Comparison of ENCODE assay signal across 13 cellular contexts in the genomic region with DNA sequence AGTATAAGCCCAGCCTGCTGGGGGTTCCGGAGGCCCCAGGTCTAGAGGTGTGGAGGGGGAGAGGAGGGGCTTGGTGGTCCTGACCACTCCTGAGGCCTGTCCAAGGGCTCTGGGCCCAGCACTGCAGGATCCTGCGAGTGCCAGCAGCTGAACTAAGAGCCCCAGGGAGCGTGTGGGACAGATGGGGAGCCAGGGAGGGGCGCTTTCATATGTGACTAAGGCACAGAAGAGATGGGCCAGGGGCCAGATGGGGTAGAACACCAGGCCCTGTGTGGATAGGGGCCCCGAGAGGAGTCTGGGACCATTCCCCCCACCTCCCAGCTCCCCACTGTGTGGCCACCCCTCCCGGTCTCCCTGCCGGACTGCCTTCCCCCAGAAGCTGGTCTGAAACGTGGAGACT. TPM values are rescaled to one million over a fixed set of nuclear protein-coding genes. Genes with fewer than 3 reads are reported as not detected.
A peak's percentile ranks its signal among the peaks of the same experiment; 100 is the strongest.
DNase-seq lines count a peak whose midpoint lies in the region; ATAC-seq and TF ChIP-seq lines count a peak whose summit lies in the region.
"Had no signal": no experiment of that assay in that cellular context is flagged by ENCODE, and none has a peak within 500 bp of the region (broad histone marks: within the 10 kb centered on the region; RNA-seq: fewer than 3 reads in every experiment).

No MANE protein-coding gene starts in this region.

- H3K4me1 ChIP-seq in left ventricle myocardium inferior: peaks cover 50% of the 10 kb centered on the region
- H3K4me1 ChIP-seq in neuronal stem cell (ENCODE audit: control insufficient read depth in 2 of 2, insufficient read depth in 1 of 2, low read depth in 1 of 2, low read length in 2 of 2): peaks cover 7 to 15% of the 10 kb centered on the region in 2 donors
- peaks cover 0 to 21% of the 10 kb centered on the region in 2 donors for H3K4me1 ChIP-seq in uterus

- no peak overlapping the region for H3K9ac ChIP-seq in neuronal stem cell (ENCODE audit: low read depth, low read length, poor library complexity)

- TF ChIP-seq CTCF in left ventricle myocardium inferior (IDR thresholded peaks at IDR 0.05; ENCODE audit: borderline replicate concordance) (no peak), uterus (IDR thresholded peaks at IDR 0.05) (no peak)

- no peak overlapping the region for H3K23ac ChIP-seq in neuronal stem cell (ENCODE audit: low read depth, low read length, poor library complexity)

- no peaks in the 10 kb centered on the region for H3K79me1 ChIP-seq in neuronal stem cell (ENCODE audit: low read depth, low read length)

- peaks cover 49% of the 10 kb centered on the region for H3K4me1 Mint-ChIP-seq in dendritic cell treated with granulocyte-macrophage colony-stimulating factor and Interleukin-4, amounts not matched to agents 40 ng/mL and 50 ng/mL, for 4 days (ENCODE audit: low read depth)

- no peaks in the 10 kb centered on the region for H3K27me3 ChIP-seq in left ventricle myocardium inferior (ENCODE audit: low read depth)
- no peaks in the 10 kb centered on the region for H3K27me3 ChIP-seq in neuronal stem cell (ENCODE audit: control insufficient read depth in 3 of 3, insufficient read depth in 3 of 3, low read depth in 1 of 3, low read length in 3 of 3)
- H3K27me3 ChIP-seq in uterus: no peaks in the 10 kb centered on the region

- H3K27ac Mint-ChIP-seq in dendritic cell treated with granulocyte-macrophage colony-stimulating factor and Interleukin-4, amounts not matched to agents 40 ng/mL and 50 ng/mL, for 4 days: peak overlapping the region; percentile 69

- H2BK5ac ChIP-seq in neuronal stem cell (ENCODE audit: low read length): no peak overlapping the region

- no peak overlapping the region for H3K4me2 ChIP-seq in neuronal stem cell (ENCODE audit: insufficient read depth, low read length, poor library complexity, severe bottlenecking)

- WGBS in neuronal stem cell (ENCODE audit: extremely low coverage in 2 of 2, insufficient read length in 2 of 2, insufficient replicate concordance in 1 of 2), 2 donors: no CpG with 5 or more reads among the region's 8 CpGs

- H2AFZ ChIP-seq in neuronal stem cell (ENCODE audit: low read length): no peak overlapping the region

- no peak for TF ChIP-seq POLR2A in uterus (IDR thresholded peaks at IDR 0.05)

- H3K9me3 ChIP-seq in left ventricle myocardium inferior (replicated peaks): no peaks in the 10 kb centered on the region
- H3K9me3 ChIP-seq in neuronal stem cell (replicated peaks in 1 of 2; ENCODE audit: control insufficient read depth in 2 of 2, insufficient read depth in 1 of 2, low read depth in 1 of 2, low read length in 2 of 2): no peaks in the 10 kb centered on the region
- H3K9me3 ChIP-seq in uterus: no peaks in the 10 kb centered on the region

- DNase-seq in left ventricle myocardium inferior: no peak
- DNase-seq in left cardiac atrium: no peak
- DNase-seq in neuronal stem cell (ENCODE audit: low spot score): no peak
- DNase-seq in uterus: no peak
- DNase-seq in hippocampal formation (lab: John Stamatoyannopoulos, UW): no peak
- DNase-seq in NCI-H345 treated with DMSO at 0.1 percent for 48 hours (lab: John Stamatoyannopoulos, UW; ENCODE audit: unreplicated experiment): no peak
- DNase-seq: activated effector memory CD4-positive, alpha-beta T cell treated with Interleukin-2 at 50 U/mL for 16 hours; GDM1; NCI-H1417; occipital lobe had no signal

- H3K36me3 Mint-ChIP-seq in dendritic cell treated with granulocyte-macrophage colony-stimulating factor and Interleukin-4, amounts not matched to agents 40 ng/mL and 50 ng/mL, for 4 days (ENCODE audit: low read depth): peaks cover 57% of the 10 kb centered on the region

- H3K4me3 ChIP-seq in left ventricle myocardium inferior (no peak overlapping the region), neuronal stem cell (ENCODE audit: low read length in 2 of 2) (no peak overlapping the region), uterus (no peak overlapping the region)

- no peaks in the 10 kb centered on the region for H3K9me3 Mint-ChIP-seq in dendritic cell treated with granulocyte-macrophage colony-stimulating factor and Interleukin-4, amounts not matched to agents 40 ng/mL and 50 ng/mL, for 4 days

- no peak overlapping the region for H4K91ac ChIP-seq in neuronal stem cell (ENCODE audit: low read depth, low read length, poor library complexity)

- H2BK120ac ChIP-seq in neuronal stem cell (ENCODE audit: low read depth, low read length): no peak overlapping the region

- H3K18ac ChIP-seq in neuronal stem cell (ENCODE audit: low read length): no peak overlapping the region

- H2BK12ac ChIP-seq in neuronal stem cell (ENCODE audit: low read length): no peak overlapping the region

- peaks cover 28% of the 10 kb centered on the region for H3K27me3 Mint-ChIP-seq in dendritic cell treated with granulocyte-macrophage colony-stimulating factor and Interleukin-4, amounts not matched to agents 40 ng/mL and 50 ng/mL, for 4 days

- H2BK15ac ChIP-seq in neuronal stem cell (ENCODE audit: low read length): no peak overlapping the region

- H4K8ac ChIP-seq in neuronal stem cell (ENCODE audit: low read depth, low read length): no peak overlapping the region

- H3K27ac ChIP-seq in left ventricle myocardium inferior (replicated peaks) (peak overlapping the region; percentile 89), neuronal stem cell (replicated peaks; ENCODE audit: low read length) (no peak overlapping the region), uterus (peak overlapping the region; percentile 89 to 99)
- H3K27ac ChIP-seq: HL-60 had no signal

- no peak for ATAC-seq in left cardiac atrium
- ATAC-seq in GM18873 (IDR thresholded peaks at IDR 0.05; ENCODE audit: low FRiP score, unreplicated experiment): no peak

- intact Hi-C loops in left ventricle myocardium inferior (cut with micrococcal nuclease): no loop called here
- intact Hi-C loops in left cardiac atrium (cut with DNase I): no loop called here
- intact Hi-C loops in dendritic cell treated with granulocyte-macrophage colony-stimulating factor and Interleukin-4, amounts not matched to agents 40 ng/mL and 50 ng/mL, for 4 days (cut with micrococcal nuclease): no loop called here
- intact Hi-C loops in uterus (cut with DNase I; ENCODE audit: low total_unique reads): loop anchor here (10.0 kb wide), 1 partner anchor 95 kb away; no protein-coding TSS in a partner anchor

- H3K4me3 Mint-ChIP-seq in dendritic cell treated with granulocyte-macrophage colony-stimulating factor and Interleukin-4, amounts not matched to agents 40 ng/mL and 50 ng/mL, for 4 days: no peak overlapping the region

- no peak overlapping the region for H3K14ac ChIP-seq in neuronal stem cell (ENCODE audit: low read length)

- H3K36me3 ChIP-seq in left ventricle myocardium inferior (peaks cover 35% of the 10 kb centered on the region), neuronal stem cell (replicated peaks in 1 of 2; ENCODE audit: control insufficient read depth in 2 of 2, insufficient read depth in 2 of 2, low read length in 2 of 2) (peaks cover 19 to 46% of the 10 kb centered on the region in 2 donors), uterus (no peaks in the 10 kb centered on the region)

- H3K4ac ChIP-seq in neuronal stem cell (ENCODE audit: low read length): no peak overlapping the region

- peak overlapping the region; percentile 84 for H2AK5ac ChIP-seq in neuronal stem cell (ENCODE audit: low read depth, low read length)

RNA-seq across cellular contexts. Expression of gene MAFF, which starts 18.4 kb away (rescaled TPM):
- total RNA-seq in left ventricle myocardium inferior (4.7 TPM), left cardiac atrium (10 to 100 TPM in 1 of 2 donors, 1 to 10 TPM in 1; 9.4 to 27.8 TPM), uterus (100 to 1,000 TPM in 1 of 4 donors, 10 to 100 TPM in 3; 10.1 to 180 (median 44.0) TPM)
- 4.0 TPM for polyA plus RNA-seq in neuronal stem cell (2013, experiment 1 of 2)
- polyA plus RNA-seq in neuronal stem cell (2013, experiment 2 of 2): 4.3 TPM

RNA-seq across cellular contexts. Expression of gene PLA2G6, which starts 38.5 kb away (rescaled TPM):
- total RNA-seq in left ventricle myocardium inferior (14.1 TPM), left cardiac atrium (10 to 100 TPM; 14.3 to 21.1 TPM), uterus (10 to 100 TPM in 3 of 4 donors, 1 to 10 TPM in 1; 8.7 to 50.9 (median 34.5) TPM)
- polyA plus RNA-seq in neuronal stem cell (2013, experiment 1 of 2): 10.9 TPM
- 11.4 TPM for polyA plus RNA-seq in neuronal stem cell (2013, experiment 2 of 2)

RNA-seq across cellular contexts. Expression of gene TMEM184B, which starts 52.6 kb away (rescaled TPM):
- total RNA-seq in left ventricle myocardium inferior (50.6 TPM), left cardiac atrium (10 to 100 TPM; 47.2 to 60.3 TPM), uterus (10 to 100 TPM; 31.7 to 70.4 (median 50.7) TPM)
- polyA plus RNA-seq in neuronal stem cell (2013, experiment 1 of 2): 50.9 TPM
- 51.3 TPM for polyA plus RNA-seq in neuronal stem cell (2013, experiment 2 of 2)
